In genomic region chr6:122609881-122610689, GRCh38 we compare ENCODE assay signal across 8 cellular contexts. TPM values are rescaled to one million over a fixed set of nuclear protein-coding genes. Genes with fewer than 3 reads are reported as not detected.
A peak's percentile ranks its signal among the peaks of the same experiment; 100 is the strongest.
DNase-seq lines count a peak whose midpoint lies in the region; ATAC-seq and TF ChIP-seq lines count a peak whose summit lies in the region.

Gene PKIB (plus strand): TSS chr6:122610405. CDS start chr6:122717795, 107,390 bp downstream.

- DNase-seq in ACHN (peak; percentile 77), NCI-H2107 (lab: John Stamatoyannopoulos, UW) (peak; percentile 82), WERI-Rb-1 (peak; percentile 89), colonic mucosa (peak; percentile 79), kidney epithelial cell (ENCODE audit: low read depth) (peak; percentile 42)
- DNase-seq in stimulated activated CD4-positive, alpha-beta T cell treated with anti-CD3 and anti-CD28 coated beads, Interleukin-12 subunit alpha, Interleukin-12 subunit beta, amount 100 ng/mL, for 48 hours (ENCODE audit: low read depth in 2 of 3, low spot score in 1 of 3), result peak; percentile 10 to 44 (median 26)

- H3K9me3 ChIP-seq in WERI-Rb-1 (ENCODE audit: severe bottlenecking) (no peaks in the 10 kb centered on the region), colonic mucosa (no peaks in the 10 kb centered on the region)

- peak within 1 kb of the TSS; percentile 82 to 88 for H3K9ac ChIP-seq in colonic mucosa (ENCODE audit: low read depth in 2 of 2, low read length in 2 of 2)

- intact Hi-C loops in colonic mucosa (cut with DNase I), result loop anchor here (10.0 kb wide), 1 partner anchor 115 kb away; no protein-coding TSS in a partner anchor

- H3K36me3 ChIP-seq in WERI-Rb-1 (no peaks in the 10 kb centered on the region; the same call in 1 of the 2 replicates), colonic mucosa (no peaks in the 10 kb centered on the region), kidney epithelial cell (ENCODE audit: control insufficient read depth, insufficient read depth, low read length) (no peaks in the 10 kb centered on the region)

- ATAC-seq in GM18867 (IDR thresholded peaks at IDR 0.05; ENCODE audit: unreplicated experiment) (peak; percentile 98), HG03060 (IDR thresholded peaks at IDR 0.05; ENCODE audit: low read depth, unreplicated experiment) (peak; percentile 45)

- peak within 1 kb of the TSS; percentile 90 for H3K4me3 ChIP-seq in WERI-Rb-1 (ENCODE audit: low read depth, low read length)
- peak within 1 kb of the TSS; percentile 52 for H3K4me3 ChIP-seq in colonic mucosa
- peak within 1 kb of the TSS; percentile 92 for H3K4me3 ChIP-seq in kidney epithelial cell (ENCODE audit: low read depth, low read length)

- TF ChIP-seq CTCF in WERI-Rb-1 (IDR thresholded peaks at IDR 0.05; ENCODE audit: low read depth, low read length) (peak; percentile 58), colonic mucosa (IDR thresholded peaks at IDR 0.05) (no peak), kidney epithelial cell (IDR thresholded peaks at IDR 0.05; ENCODE audit: insufficient read depth, low read length, poor library complexity, severe bottlenecking) (peak; percentile 39)

- in situ Hi-C loops in ACHN (cut with HindIII; ENCODE audit: low pct_ligation_motif_present, low pct_unique_long_range_greater_than_20kb, low sequenced_read_pairs), result no loop called here

- no peaks in the 10 kb centered on the region for H3K27me3 ChIP-seq in WERI-Rb-1 (ENCODE audit: insufficient read depth, low read depth, severe bottlenecking)
- no peaks in the 10 kb centered on the region for H3K27me3 ChIP-seq in colonic mucosa
- H3K27me3 ChIP-seq in kidney epithelial cell (ENCODE audit: control insufficient read depth, insufficient read depth, low read length), result no peaks in the 10 kb centered on the region

- peak within 1 kb of the TSS; percentile 84 for H3K27ac ChIP-seq in WERI-Rb-1
- peak within 1 kb of the TSS; percentile 70 for H3K27ac ChIP-seq in colonic mucosa

- no peaks in the 10 kb centered on the region for H3K4me1 ChIP-seq in colonic mucosa

RNA-seq across cellular contexts. Expression of gene PKIB, which starts in this region (rescaled TPM):
- total RNA-seq in colonic mucosa, result 100 to 1,000 TPM in 1 of 2 donors, 10 to 100 TPM in 1; 63.4 to 113 TPM
- total RNA-seq in kidney epithelial cell, result 10.6 and 15.3 TPM in 2 replicates

Comparison
In these comparisons a context has a peak if more than half of its experiments do, and no peak if none do; other contexts are left out.
1. Peak in every context shown above with its lines: DNase-seq, ATAC-seq, H3K4me3 ChIP-seq and H3K27ac ChIP-seq.
2. DNase-seq: peak in every context shown above with its lines; median percentile 89 in WERI-Rb-1; 82 in NCI-H2107; 79 in colonic mucosa; 77 in ACHN; 42 in kidney epithelial cell; 26 in stimulated activated CD4-positive, alpha-beta T cell treated with anti-CD3 and anti-CD28 coated beads, Interleukin-12 subunit alpha, Interleukin-12 subunit beta, amount 100 ng/mL, for 48 hours.